In the genomic region with DNA sequence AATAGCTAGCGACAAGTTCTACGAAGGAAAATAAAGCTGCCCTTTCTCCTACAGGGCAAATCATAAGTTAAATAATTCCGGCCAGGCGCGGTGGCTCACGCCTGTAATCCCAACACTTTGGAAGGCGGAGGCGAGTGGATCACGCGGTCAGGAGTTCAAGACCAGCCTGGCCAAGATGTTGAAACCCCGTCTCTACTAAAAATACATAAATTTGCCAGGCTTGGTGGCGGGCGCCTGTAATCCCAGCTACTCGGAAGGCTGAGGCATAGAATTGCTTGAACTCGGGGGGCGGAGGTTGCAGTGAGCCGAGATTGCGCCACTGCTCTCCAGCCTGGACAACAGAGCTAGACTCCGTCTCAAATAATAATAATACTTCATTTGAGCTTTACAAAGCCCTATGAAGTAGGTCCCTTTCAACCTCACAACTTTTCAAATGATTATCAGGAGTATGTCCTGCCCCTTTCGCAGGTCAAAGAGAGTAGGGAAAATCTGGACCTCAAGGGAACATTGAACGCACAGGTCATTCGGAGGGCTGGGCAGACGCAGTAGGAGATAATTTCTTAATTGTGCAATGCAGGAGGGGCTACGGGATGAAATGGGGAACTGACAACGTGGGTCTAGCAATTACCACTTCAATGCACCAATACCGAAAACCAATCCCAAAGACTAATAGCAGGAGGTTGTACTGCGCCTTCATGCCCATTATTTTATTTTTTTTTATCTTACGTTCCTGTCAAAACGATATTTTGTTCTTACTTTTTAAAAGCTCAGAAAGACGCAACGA, we compare ENCODE assay signal across 8 cellular contexts. TPM values are rescaled to one million over a fixed set of nuclear protein-coding genes. Genes with fewer than 3 reads are reported as not detected.
DNase-seq lines count a peak whose midpoint lies in the region; ATAC-seq lines count a peak whose summit lies in the region.

No MANE protein-coding gene starts in this region.

- peak overlapping the region; percentile 61; the same call in 1 of the 2 replicates for H3K4me3 ChIP-seq in iPS DF 6.9 (ENCODE audit: low read length)

- no peaks in the 10 kb centered on the region for H3K36me3 ChIP-seq in iPS DF 6.9 (ENCODE audit: control insufficient read depth, insufficient read depth, low read length)

- H3K36me3 Mint-ChIP-seq in activated naive CD4-positive, alpha-beta T cell treated with anti-CD3 and anti-CD28 coated beads, Interleukin-2, amount 50 U/mL, for 24 hours = peaks cover 3% of the 10 kb centered on the region
- no peaks in the 10 kb centered on the region for H3K36me3 Mint-ChIP-seq in activated CD4-positive, alpha-beta memory T cell treated with anti-CD3 and anti-CD28 coated beads for 36 hours
- peaks cover 0 to 4% of the 10 kb centered on the region in 2 donors for H3K36me3 Mint-ChIP-seq in stimulated activated naive B cell treated with anti-CD40 and anti-IgM and Interleukin-4, amounts not matched to agents 10 μg/mL and 1 μg/mL and 100 μg/mL, for 72 hours

- no CpG with 5 or more reads among the region's 31 CpGs for WGBS in iPS DF 6.9 (ENCODE audit: insufficient coverage, insufficient read length)

- H3K9me3 ChIP-seq in iPS DF 6.9 (ENCODE audit: control insufficient read depth, insufficient read depth, low read length) = no peaks in the 10 kb centered on the region

- H3K27ac Mint-ChIP-seq in activated naive CD4-positive, alpha-beta T cell treated with anti-CD3 and anti-CD28 coated beads, Interleukin-2, amount 50 U/mL, for 24 hours = peak overlapping the region; percentile 90
- peak overlapping the region; percentile 74 for H3K27ac Mint-ChIP-seq in activated CD4-positive, alpha-beta memory T cell treated with anti-CD3 and anti-CD28 coated beads for 36 hours
- H3K27ac Mint-ChIP-seq in stimulated activated naive B cell treated with anti-CD40 and anti-IgM and Interleukin-4, amounts not matched to agents 10 μg/mL and 1 μg/mL and 100 μg/mL, for 72 hours = peak overlapping the region; percentile 95

- H3K4me3 Mint-ChIP-seq in activated naive CD4-positive, alpha-beta T cell treated with anti-CD3 and anti-CD28 coated beads, Interleukin-2, amount 50 U/mL, for 24 hours = peak overlapping the region; percentile 95
- H3K4me3 Mint-ChIP-seq in activated CD4-positive, alpha-beta memory T cell treated with anti-CD3 and anti-CD28 coated beads for 36 hours = peak overlapping the region; percentile 89
- H3K4me3 Mint-ChIP-seq in stimulated activated naive B cell treated with anti-CD40 and anti-IgM and Interleukin-4, amounts not matched to agents 10 μg/mL and 1 μg/mL and 100 μg/mL, for 72 hours = peak overlapping the region; percentile 86 to 93

- H3K9me3 Mint-ChIP-seq in activated naive CD4-positive, alpha-beta T cell treated with anti-CD3 and anti-CD28 coated beads, Interleukin-2, amount 50 U/mL, for 24 hours = no peaks in the 10 kb centered on the region
- no peaks in the 10 kb centered on the region for H3K9me3 Mint-ChIP-seq in activated CD4-positive, alpha-beta memory T cell treated with anti-CD3 and anti-CD28 coated beads for 36 hours
- no peaks in the 10 kb centered on the region for H3K9me3 Mint-ChIP-seq in stimulated activated naive B cell treated with anti-CD40 and anti-IgM and Interleukin-4, amounts not matched to agents 10 μg/mL and 1 μg/mL and 100 μg/mL, for 72 hours

- no peak overlapping the region for H3K27ac ChIP-seq in iPS DF 6.9 (ENCODE audit: low read length)

- H3K27me3 ChIP-seq in iPS DF 6.9 (ENCODE audit: control insufficient read depth, insufficient read depth, low read length) = no peaks in the 10 kb centered on the region

- CTCF ChIA-PET in activated CD4-positive, alpha-beta memory T cell treated with anti-CD3 and anti-CD28 coated beads for 36 hours (lab: Charles Lee) = interaction anchor here (0.9 to 9.2 kb wide), 9 partner anchors 8 to 458 kb away, joined by 3 to 205 read pairs (median 4); partner anchors contain the start of gene TRAF6

- H3K4me1 Mint-ChIP-seq in activated naive CD4-positive, alpha-beta T cell treated with anti-CD3 and anti-CD28 coated beads, Interleukin-2, amount 50 U/mL, for 24 hours = peaks cover 52% of the 10 kb centered on the region
- peaks cover 32% of the 10 kb centered on the region for H3K4me1 Mint-ChIP-seq in activated CD4-positive, alpha-beta memory T cell treated with anti-CD3 and anti-CD28 coated beads for 36 hours (ENCODE audit: low read depth)
- peaks cover 21 to 49% of the 10 kb centered on the region in 2 donors for H3K4me1 Mint-ChIP-seq in stimulated activated naive B cell treated with anti-CD40 and anti-IgM and Interleukin-4, amounts not matched to agents 10 μg/mL and 1 μg/mL and 100 μg/mL, for 72 hours

- intact Hi-C loops in activated CD4-positive, alpha-beta memory T cell treated with anti-CD3 and anti-CD28 coated beads for 36 hours (cut with micrococcal nuclease) = loop anchor here (1.0 to 2.0 kb wide), 3 partner anchors 66 to 458 kb away; partner anchors contain the start of gene TRAF6

- no peak for DNase-seq in activated naive CD4-positive, alpha-beta T cell (lab: John Stamatoyannopoulos, UW)
- no peak for DNase-seq in activated CD4-positive, alpha-beta memory T cell treated with anti-CD3 and anti-CD28 coated beads for 36 hours
- DNase-seq in iPS DF 6.9 (ENCODE audit: low read depth, low spot score) = no peak
- DNase-seq in stimulated activated naive B cell treated with anti-CD40 and anti-IgM and Interleukin-4, amounts not matched to agents 10 μg/mL and 1 μg/mL and 100 μg/mL, for 72 hours = no peak
- DNase-seq in cortex of kidney (lab: John Stamatoyannopoulos, UW) = no peak

- POLR2A ChIA-PET in activated CD4-positive, alpha-beta memory T cell treated with anti-CD3 and anti-CD28 coated beads for 36 hours (lab: Charles Lee) = no interaction called here

- peak; percentile 27 for ATAC-seq in stimulated activated naive B cell treated with anti-CD40 and anti-IgM and Interleukin-4, amounts not matched to agents 10 μg/mL and 1 μg/mL and 100 μg/mL, for 72 hours (replicated peaks)
- ATAC-seq in GM18870 (IDR thresholded peaks at IDR 0.05; ENCODE audit: unreplicated experiment) (no peak), HG03460 (IDR thresholded peaks at IDR 0.05; ENCODE audit: unreplicated experiment) (no peak)

- H3K27me3 Mint-ChIP-seq in activated naive CD4-positive, alpha-beta T cell treated with anti-CD3 and anti-CD28 coated beads, Interleukin-2, amount 50 U/mL, for 24 hours = no peaks in the 10 kb centered on the region
- no peaks in the 10 kb centered on the region for H3K27me3 Mint-ChIP-seq in activated CD4-positive, alpha-beta memory T cell treated with anti-CD3 and anti-CD28 coated beads for 36 hours
- H3K27me3 Mint-ChIP-seq in stimulated activated naive B cell treated with anti-CD40 and anti-IgM and Interleukin-4, amounts not matched to agents 10 μg/mL and 1 μg/mL and 100 μg/mL, for 72 hours = no peaks in the 10 kb centered on the region

- H3K4me1 ChIP-seq in iPS DF 6.9 (ENCODE audit: control insufficient read depth, insufficient read depth, low read length) = no peaks in the 10 kb centered on the region

RNA-seq across cellular contexts. Expression of gene COMMD9, which starts 0.6 kb away (rescaled TPM):
- total RNA-seq in activated CD4-positive, alpha-beta memory T cell treated with anti-CD3 and anti-CD28 coated beads for 36 hours = 10 to 100 TPM; 23.7 to 28.1 TPM

RNA-seq across cellular contexts. Expression of gene PRR5L, which starts 7.5 kb away (rescaled TPM):
- 10 to 100 TPM; 42.7 to 43.6 TPM for total RNA-seq in activated CD4-positive, alpha-beta memory T cell treated with anti-CD3 and anti-CD28 coated beads for 36 hours

Comparison
In these comparisons a context has a peak if more than half of its experiments do, and no peak if none do; other contexts are left out.
1. ATAC-seq: peak in stimulated activated naive B cell treated with anti-CD40 and anti-IgM and Interleukin-4, amounts not matched to agents 10 μg/mL and 1 μg/mL and 100 μg/mL, for 72 hours (2 of 2); none in GM18870 (single experiment) and HG03460 (single experiment).
2. Peak in every context shown above with its lines, with median percentiles within 50 percentile points of each other: H3K27ac Mint-ChIP-seq and H3K4me3 Mint-ChIP-seq.